In the genomic region with DNA sequence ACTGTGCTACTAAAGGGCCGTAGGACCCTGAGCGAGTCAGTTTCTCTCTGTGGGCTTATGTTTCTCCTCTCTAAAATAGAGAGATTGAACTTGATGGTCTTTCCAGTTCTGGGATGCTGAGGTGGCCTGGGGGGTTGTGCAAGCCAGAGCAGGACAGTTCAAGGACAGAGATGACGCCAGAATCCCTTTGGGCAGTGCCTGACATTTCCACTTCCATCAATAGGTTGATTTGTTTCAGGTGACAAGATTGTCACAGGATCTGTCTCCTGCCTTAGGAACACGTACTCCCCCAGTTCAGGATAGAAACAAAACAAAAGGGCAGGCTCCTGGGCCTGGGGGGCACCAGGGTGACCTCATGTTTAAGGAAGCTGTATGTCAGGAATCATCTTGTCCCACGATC, we compare ENCODE assay signal across 14 cellular contexts.
DNase-seq lines count a peak whose midpoint lies in the region; ATAC-seq and TF ChIP-seq lines count a peak whose summit lies in the region.
"Had no signal": no experiment of that assay in that cellular context is flagged by ENCODE, and none has a peak within 500 bp of the region (broad histone marks: within the 10 kb centered on the region; RNA-seq: fewer than 3 reads in every experiment).

No MANE protein-coding gene starts in this region.

- no peaks in the 10 kb centered on the region for H3K36me3 ChIP-seq in right lobe of liver

- no peak overlapping the region for H3K4me3 Mint-ChIP-seq in activated CD8-positive, alpha-beta memory T cell treated with anti-CD3 and anti-CD28 coated beads, Interleukin-2, amount 10 ng/mL, durations not matched to agents 7 days and 5 days
- H3K4me3 Mint-ChIP-seq: CD4-positive, alpha-beta memory T cell had no signal

- CTCF ChIA-PET in activated CD8-positive, alpha-beta memory T cell treated with anti-CD3 and anti-CD28 coated beads, Interleukin-2, amount 10 ng/mL, durations not matched to agents 7 days and 5 days (lab: Charles Lee): interaction anchor here (0.9 to 4.5 kb wide), 11 partner anchors 9 to 1168 kb away, joined by 3 to 49 read pairs (median 6); no protein-coding TSS in a partner anchor

- H3K36me3 Mint-ChIP-seq in activated CD8-positive, alpha-beta memory T cell treated with anti-CD3 and anti-CD28 coated beads, Interleukin-2, amount 10 ng/mL, durations not matched to agents 7 days and 5 days: no peaks in the 10 kb centered on the region
- H3K36me3 Mint-ChIP-seq: CD4-positive, alpha-beta memory T cell had no signal

- peak overlapping the region in 1 of 3 donors; percentile 51 for H3K27ac ChIP-seq in right lobe of liver
- H3K27ac ChIP-seq: GM23248 had no signal

- intact Hi-C loops in right lobe of liver (cut with DNase I): loop anchor here in 1 of 2 donors (10.0 kb wide), 1 partner anchor 608 kb away; no protein-coding TSS in a partner anchor

- no peaks in the 10 kb centered on the region for H3K4me1 ChIP-seq in right lobe of liver

- H3K27me3 Mint-ChIP-seq in activated CD8-positive, alpha-beta memory T cell treated with anti-CD3 and anti-CD28 coated beads, Interleukin-2, amount 10 ng/mL, durations not matched to agents 7 days and 5 days: peaks cover 11% of the 10 kb centered on the region

- no peak for TF ChIP-seq POLR2A in right lobe of liver (IDR thresholded peaks at IDR 0.05)

- H3K4me3 ChIP-seq in right lobe of liver: no peak overlapping the region
- H3K4me3 ChIP-seq: GM23248 had no signal

- no peaks in the 10 kb centered on the region for H3K4me1 Mint-ChIP-seq in activated CD8-positive, alpha-beta memory T cell treated with anti-CD3 and anti-CD28 coated beads, Interleukin-2, amount 10 ng/mL, durations not matched to agents 7 days and 5 days
- H3K4me1 Mint-ChIP-seq: CD4-positive, alpha-beta memory T cell had no signal

- WGBS in right lobe of liver (ENCODE audit: insufficient coverage, low coverage, low lambda C conversion rate, missing lambda C conversion rate): 42% methylated on average over 4 of the region's 5 CpGs

- H3K27me3 ChIP-seq in right lobe of liver: no peaks in the 10 kb centered on the region

- no peaks in the 10 kb centered on the region for H3K9me3 ChIP-seq in right lobe of liver

- no peak for TF ChIP-seq CTCF in right lobe of liver (IDR thresholded peaks at IDR 0.05)

- DNase-seq in activated CD8-positive, alpha-beta memory T cell treated with anti-CD3 and anti-CD28 coated beads, Interleukin-2, amount 10 ng/mL, durations not matched to agents 7 days and 5 days: no peak
- DNase-seq in activated CD8-positive, alpha-beta memory T cell treated with anti-CD3 and anti-CD28 coated beads, Interleukin-2, amount 50 U/mL, for 48 hours: no peak
- DNase-seq in islet precursor cell (peak; percentile 23), right lobe of liver (peak in 1 of 3 donors; percentile 37), NCI-H2107 (lab: John Stamatoyannopoulos, UW) (no peak), activated gamma-delta T cell (lab: John Stamatoyannopoulos, UW) (no peak)
- DNase-seq: ACHN; C1 segment of cervical spinal cord; CD4-positive, alpha-beta memory T cell; DMS153; DMS79 treated with DMSO at 0.1 percent for 48 hours; EL; GM23248 had no signal

- H3K27ac Mint-ChIP-seq in activated CD8-positive, alpha-beta memory T cell treated with anti-CD3 and anti-CD28 coated beads, Interleukin-2, amount 10 ng/mL, durations not matched to agents 7 days and 5 days: peak overlapping the region; percentile 9

- H3K9me3 Mint-ChIP-seq in activated CD8-positive, alpha-beta memory T cell treated with anti-CD3 and anti-CD28 coated beads, Interleukin-2, amount 10 ng/mL, durations not matched to agents 7 days and 5 days (ENCODE audit: low read depth): no peaks in the 10 kb centered on the region
- H3K9me3 Mint-ChIP-seq: CD4-positive, alpha-beta memory T cell had no signal

- ATAC-seq in activated CD8-positive, alpha-beta memory T cell treated with anti-CD3 and anti-CD28 coated beads, Interleukin-2, amount 10 ng/mL, durations not matched to agents 7 days and 5 days: no peak
- ATAC-seq in right lobe of liver (peak; percentile 40 to 69 (median 52)), SK-N-SH treated with all-trans-retinoic acid at 6 μM for 48 hours (no peak)

TF ChIP-seq in SK-N-SH treated with all-trans-retinoic acid at 6 μM for 48 hours, 23 proteins besides CTCF, POLR2A, EP300 and RAD21:
- TF ChIP-seq, protein P1, sequence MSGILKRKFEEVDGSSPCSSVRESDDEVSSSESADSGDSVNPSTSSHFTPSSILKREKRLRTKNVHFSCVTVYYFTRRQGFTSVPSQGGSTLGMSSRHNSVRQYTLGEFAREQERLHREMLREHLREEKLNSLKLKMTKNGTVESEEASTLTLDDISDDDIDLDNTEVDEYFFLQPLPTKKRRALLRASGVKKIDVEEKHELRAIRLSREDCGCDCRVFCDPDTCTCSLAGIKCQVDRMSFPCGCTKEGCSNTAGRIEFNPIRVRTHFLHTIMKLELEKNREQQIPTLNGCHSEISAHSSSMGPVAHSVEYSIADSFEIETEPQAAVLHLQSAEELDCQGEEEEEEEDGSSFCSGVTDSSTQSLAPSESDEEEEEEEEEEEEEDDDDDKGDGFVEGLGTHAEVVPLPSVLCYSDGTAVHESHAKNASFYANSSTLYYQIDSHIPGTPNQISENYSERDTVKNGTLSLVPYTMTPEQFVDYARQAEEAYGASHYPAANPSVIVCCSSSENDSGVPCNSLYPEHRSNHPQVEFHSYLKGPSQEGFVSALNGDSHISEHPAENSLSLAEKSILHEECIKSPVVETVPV (CRISPR knock-in tag; IDR thresholded peaks at IDR 0.05): no peak
- TF ChIP-seq ZNF8 (CRISPR knock-in tag; IDR thresholded peaks at IDR 0.05): no peak
- TF ChIP-seq, protein P2, sequence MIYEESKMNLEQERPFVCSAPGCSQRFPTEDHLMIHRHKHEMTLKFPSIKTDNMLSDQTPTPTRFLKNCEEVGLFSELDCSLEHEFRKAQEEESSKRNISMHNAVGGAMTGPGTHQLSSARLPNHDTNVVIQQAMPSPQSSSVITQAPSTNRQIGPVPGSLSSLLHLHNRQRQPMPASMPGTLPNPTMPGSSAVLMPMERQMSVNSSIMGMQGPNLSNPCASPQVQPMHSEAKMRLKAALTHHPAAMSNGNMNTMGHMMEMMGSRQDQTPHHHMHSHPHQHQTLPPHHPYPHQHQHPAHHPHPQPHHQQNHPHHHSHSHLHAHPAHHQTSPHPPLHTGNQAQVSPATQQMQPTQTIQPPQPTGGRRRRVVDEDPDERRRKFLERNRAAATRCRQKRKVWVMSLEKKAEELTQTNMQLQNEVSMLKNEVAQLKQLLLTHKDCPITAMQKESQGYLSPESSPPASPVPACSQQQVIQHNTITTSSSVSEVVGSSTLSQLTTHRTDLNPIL (CRISPR knock-in tag; IDR thresholded peaks at IDR 0.05; ENCODE audit: low read depth): no peak
- no peak for TF ChIP-seq BACH2 (CRISPR knock-in tag; IDR thresholded peaks at IDR 0.05; ENCODE audit: borderline replicate concordance)
- no peak for TF ChIP-seq SNAI2 (CRISPR knock-in tag; IDR thresholded peaks at IDR 0.05)
- no peak for TF ChIP-seq TOX (CRISPR knock-in tag; IDR thresholded peaks at IDR 0.05; ENCODE audit: borderline replicate concordance)
- TF ChIP-seq, protein P3, sequence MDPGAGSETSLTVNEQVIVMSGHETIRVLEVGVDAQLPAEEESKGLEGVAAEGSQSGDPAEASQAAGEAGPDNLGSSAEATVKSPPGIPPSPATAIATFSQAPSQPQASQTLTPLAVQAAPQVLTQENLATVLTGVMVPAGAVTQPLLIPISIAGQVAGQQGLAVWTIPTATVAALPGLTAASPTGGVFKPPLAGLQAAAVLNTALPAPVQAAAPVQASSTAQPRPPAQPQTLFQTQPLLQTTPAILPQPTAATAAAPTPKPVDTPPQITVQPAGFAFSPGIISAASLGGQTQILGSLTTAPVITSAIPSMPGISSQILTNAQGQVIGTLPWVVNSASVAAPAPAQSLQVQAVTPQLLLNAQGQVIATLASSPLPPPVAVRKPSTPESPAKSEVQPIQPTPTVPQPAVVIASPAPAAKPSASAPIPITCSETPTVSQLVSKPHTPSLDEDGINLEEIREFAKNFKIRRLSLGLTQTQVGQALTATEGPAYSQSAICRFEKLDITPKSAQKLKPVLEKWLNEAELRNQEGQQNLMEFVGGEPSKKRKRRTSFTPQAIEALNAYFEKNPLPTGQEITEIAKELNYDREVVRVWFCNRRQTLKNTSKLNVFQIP (CRISPR knock-in tag; IDR thresholded peaks at IDR 0.05; ENCODE audit: borderline replicate concordance, low read depth): no peak
- TF ChIP-seq, protein P4, sequence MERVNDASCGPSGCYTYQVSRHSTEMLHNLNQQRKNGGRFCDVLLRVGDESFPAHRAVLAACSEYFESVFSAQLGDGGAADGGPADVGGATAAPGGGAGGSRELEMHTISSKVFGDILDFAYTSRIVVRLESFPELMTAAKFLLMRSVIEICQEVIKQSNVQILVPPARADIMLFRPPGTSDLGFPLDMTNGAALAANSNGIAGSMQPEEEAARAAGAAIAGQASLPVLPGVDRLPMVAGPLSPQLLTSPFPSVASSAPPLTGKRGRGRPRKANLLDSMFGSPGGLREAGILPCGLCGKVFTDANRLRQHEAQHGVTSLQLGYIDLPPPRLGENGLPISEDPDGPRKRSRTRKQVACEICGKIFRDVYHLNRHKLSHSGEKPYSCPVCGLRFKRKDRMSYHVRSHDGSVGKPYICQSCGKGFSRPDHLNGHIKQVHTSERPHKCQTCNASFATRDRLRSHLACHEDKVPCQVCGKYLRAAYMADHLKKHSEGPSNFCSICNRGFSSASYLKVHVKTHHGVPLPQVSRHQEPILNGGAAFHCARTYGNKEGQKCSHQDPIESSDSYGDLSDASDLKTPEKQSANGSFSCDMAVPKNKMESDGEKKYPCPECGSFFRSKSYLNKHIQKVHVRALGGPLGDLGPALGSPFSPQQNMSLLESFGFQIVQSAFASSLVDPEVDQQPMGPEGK (CRISPR knock-in tag; IDR thresholded peaks at IDR 0.05; ENCODE audit: borderline replicate concordance): no peak
- no peak for TF ChIP-seq TCF4 (CRISPR knock-in tag; IDR thresholded peaks at IDR 0.05; ENCODE audit: borderline replicate concordance)
- TF ChIP-seq ZNF565 (CRISPR knock-in tag; conservative IDR thresholded peaks at IDR 0.05; ENCODE audit: low read depth): no peak
- no peak for TF ChIP-seq ZFP3 (CRISPR knock-in tag; IDR thresholded peaks at IDR 0.05)
- no peak for TF ChIP-seq PPARA (CRISPR knock-in tag; IDR thresholded peaks at IDR 0.05; ENCODE audit: borderline replicate concordance)

Comparison
In these comparisons a context has a peak if more than half of its experiments do, and no peak if none do; other contexts are left out.
1. ATAC-seq: peak in right lobe of liver (4 of 4); none in activated CD8-positive, alpha-beta memory T cell treated with anti-CD3 and anti-CD28 coated beads, Interleukin-2, amount 10 ng/mL, durations not matched to agents 7 days and 5 days (single experiment) and SK-N-SH treated with all-trans-retinoic acid at 6 μM for 48 hours (single experiment).